Comparison of ENCODE assay signal across 11 cellular contexts in the genomic region with DNA sequence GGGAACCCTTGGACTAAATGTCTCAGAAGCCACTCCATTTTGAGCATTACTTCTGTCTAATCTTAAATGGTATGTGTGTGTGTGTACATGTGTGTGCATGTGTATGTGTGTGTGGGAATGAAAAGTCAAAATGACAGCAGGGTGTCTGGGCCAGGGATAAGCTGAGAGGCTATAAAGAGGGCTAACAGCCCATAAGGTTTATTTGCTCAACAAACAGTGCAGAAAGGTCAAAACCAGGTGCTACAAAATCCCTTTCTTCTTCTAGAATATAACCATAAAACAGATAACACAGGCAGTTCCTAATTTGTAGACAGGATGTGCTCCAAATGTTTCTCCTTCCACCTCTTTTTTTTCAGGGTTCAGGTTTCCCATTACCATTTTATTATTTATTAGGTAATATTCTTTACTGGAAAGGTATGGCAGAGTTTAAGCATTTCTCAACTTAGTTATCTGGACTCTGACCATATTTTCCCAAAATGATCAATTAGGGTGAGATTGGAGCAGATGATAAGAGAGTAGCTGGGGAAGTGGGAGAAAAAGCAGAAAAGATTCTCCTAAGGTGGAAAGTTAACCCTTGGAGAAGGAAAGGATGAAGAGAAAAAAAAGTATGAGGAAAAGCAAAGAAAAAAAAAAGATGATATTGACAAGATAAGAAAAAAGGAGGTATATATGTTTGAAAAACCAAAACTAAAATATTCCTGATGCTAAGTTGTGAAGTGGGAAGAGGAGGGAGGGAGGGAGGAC. TPM values are rescaled to one million over a fixed set of nuclear protein-coding genes. Genes with fewer than 3 reads are reported as not detected.
DNase-seq lines count a peak whose midpoint lies in the region; ATAC-seq, FAIRE-seq and TF ChIP-seq lines count a peak whose summit lies in the region.
"Had no signal": no experiment of that assay in that cellular context is flagged by ENCODE, and none has a peak within 500 bp of the region (broad histone marks: within the 10 kb centered on the region; RNA-seq: fewer than 3 reads in every experiment).

No MANE protein-coding gene starts in this region.

- H3K27me3 ChIP-seq in K562 (ENCODE audit: control insufficient read depth in 2 of 2, insufficient read depth in 2 of 2, low read length in 2 of 2): no peaks in the 10 kb centered on the region

- H3K4me1 ChIP-seq in K562 (replicated peaks in 1 of 2; ENCODE audit: control insufficient read depth in 2 of 2, insufficient read depth in 2 of 2, low read length in 2 of 2): peaks cover 0 to 5% of the 10 kb centered on the region in 2 experiments; a peak in 4 of 5 replicates

- no peak overlapping the region for H3K4me3 ChIP-seq in K562

- H3K4me3 Mint-ChIP-seq in HFFc6 (peak overlapping the region; percentile 33), nephron (no peak overlapping the region)

- CTCF ChIA-PET in K562 (lab: Yijun Ruan, JAX; ENCODE audit: low intra/inter-chr PET ratio): no interaction called here

- H3K9me3 ChIP-seq in K562 (replicated peaks; ENCODE audit: control insufficient read depth, insufficient read depth, low read depth, low read length): no peaks in the 10 kb centered on the region

- no peak overlapping the region for H3K9ac ChIP-seq in K562 (ENCODE audit: insufficient read depth in 1 of 2, low read depth in 2 of 2, low read length in 2 of 2)
- H3K9ac ChIP-seq: KMS-11 had no signal

- no peak for TF ChIP-seq RAD21 in K562 (CRISPR knock-in tag; conservative IDR thresholded peaks at IDR 0.05 in 1 of 2, IDR thresholded peaks at IDR 0.05 in 1 of 2)

- H3K79me2 ChIP-seq in K562 (ENCODE audit: control insufficient read depth, insufficient read depth, low read length): peaks cover 3% of the 10 kb centered on the region; the same call in 2 of the 3 replicates

- TF ChIP-seq CTCF in HFFc6 (IDR thresholded peaks at IDR 0.05): no peak
- TF ChIP-seq CTCF in K562 (IDR thresholded peaks at IDR 0.05 in 2 of 3, conservative IDR thresholded peaks at IDR 0.05 in 1 of 3; ENCODE audit: insufficient read depth in 2 of 3, low read depth in 1 of 3, low read length in 3 of 3): no peak
- TF ChIP-seq CTCF in nephron (IDR thresholded peaks at IDR 0.05; ENCODE audit: unreplicated experiment in 3 of 3): no peak

- H3K4me2 ChIP-seq in K562 (ENCODE audit: insufficient read depth, low read length): no peak overlapping the region
- H3K4me2 ChIP-seq: KMS-11 had no signal

- intact Hi-C loops in K562 (cut with micrococcal nuclease): no loop called here

- no peak overlapping the region for H2AFZ ChIP-seq in K562 (ENCODE audit: low read depth, low read length)

- BruUV-seq in K562 (replicated peaks; lab: Mats Ljungman, UMichigan): no TSS peak

- ATAC-seq in K562 (no peak), HG02610 (IDR thresholded peaks at IDR 0.05; ENCODE audit: unreplicated experiment) (no peak), GM18909 (IDR thresholded peaks at IDR 0.05; ENCODE audit: poor library complexity, unreplicated experiment) (no peak)

- peaks cover 44% of the 10 kb centered on the region for H3K36me3 Mint-ChIP-seq in HFFc6 (ENCODE audit: low read depth)
- H3K36me3 Mint-ChIP-seq in nephron (ENCODE audit: low read depth): peaks cover 55% of the 10 kb centered on the region

- peak overlapping the region; percentile 87 for H3K27ac Mint-ChIP-seq in HFFc6
- H3K27ac Mint-ChIP-seq in nephron: peak overlapping the region; percentile 24 to 83 (median 52)

- peaks cover 61% of the 10 kb centered on the region; the same call in 2 of the 3 replicates for H3K36me3 ChIP-seq in K562 (ENCODE audit: control insufficient read depth, insufficient read depth, low read length)

- POLR2A ChIA-PET in K562 (lab: Yijun Ruan, JAX): interaction anchor here (2.1 kb wide), 1 partner anchor 13 kb away, joined by 7 read pairs; no protein-coding TSS in a partner anchor

- peaks cover 3% of the 10 kb centered on the region; the same call in 1 of the 2 replicates for H3K27me3 Mint-ChIP-seq in HFFc6 (ENCODE audit: insufficient read depth)
- peaks cover 3% of the 10 kb centered on the region for H3K27me3 Mint-ChIP-seq in nephron (ENCODE audit: low read depth)

- no peak for TF ChIP-seq POLR2A in K562 (conservative IDR thresholded peaks at IDR 0.05)

- in situ Hi-C loops in K562 (cut with MboI): no loop called here

- H4K20me1 ChIP-seq in K562 (replicated peaks; ENCODE audit: control insufficient read depth, insufficient read depth, low read length): peaks cover 16% of the 10 kb centered on the region; the same call in 1 of the 2 replicates

- peak; percentile 11 for FAIRE-seq in K562 (lab: Jason Lieb, UNC)

- peaks cover 67% of the 10 kb centered on the region for H3K4me1 Mint-ChIP-seq in HFFc6 (ENCODE audit: low read depth)
- H3K4me1 Mint-ChIP-seq in nephron: peaks cover 64% of the 10 kb centered on the region

- DNase-seq in DMS153 treated with DMSO at 0.1 percent for 48 hours (lab: John Stamatoyannopoulos, UW; ENCODE audit: unreplicated experiment): peak; percentile 4
- no peak for DNase-seq in DMS153 (lab: John Stamatoyannopoulos, UW)
- DNase-seq in HFFc6: no peak
- no peak for DNase-seq in K562 (ENCODE audit: extremely low read depth in 1 of 4, low spot score in 3 of 4)
- DNase-seq in foreskin melanocyte: no peak
- DNase-seq: activated CD4-positive, CD25-positive, alpha-beta regulatory T cell treated with anti-CD3 and anti-CD28 coated beads, Interleukin-2, amount 50 U/mL, for 72 hours; mesendoderm had no signal

- TF ChIP-seq EP300 in K562 (IDR thresholded peaks at IDR 0.05; ENCODE audit: low read length): no peak

- H3K27ac ChIP-seq in K562 (ENCODE audit: extremely low read depth, low read depth, low read length): no peak overlapping the region
- H3K27ac ChIP-seq: KMS-11 had no signal

- H3K9me3 Mint-ChIP-seq in HFFc6 (no peaks in the 10 kb centered on the region), nephron (no peaks in the 10 kb centered on the region)

- H3K9me1 ChIP-seq in K562 (ENCODE audit: control insufficient read depth, insufficient read depth, low read length): peaks cover 4% of the 10 kb centered on the region

TF ChIP-seq in K562, 482 proteins besides CTCF, POLR2A, EP300 and RAD21 (continues in another document):
- TF ChIP-seq HMGN3 (IDR thresholded peaks at IDR 0.05; ENCODE audit: borderline replicate concordance, extremely low read depth, insufficient read length, low read depth, low read length) (no peak), COPS2 (conservative IDR thresholded peaks at IDR 0.05) (no peak), ZNF644 (tag; IDR thresholded peaks at IDR 0.05; ENCODE audit: low read depth) (no peak), ZKSCAN3 (CRISPR knock-in tag; IDR thresholded peaks at IDR 0.05) (no peak), TCF15 (CRISPR knock-in tag; IDR thresholded peaks at IDR 0.05) (no peak), TFAM (CRISPR knock-in tag; conservative IDR thresholded peaks at IDR 0.05) (no peak), CTBP1 (IDR thresholded peaks at IDR 0.05; ENCODE audit: borderline replicate concordance) (no peak), ZFP36 (IDR thresholded peaks at IDR 0.05; ENCODE audit: low read depth, low read length, partially characterized antibody) (no peak)

RNA-seq across cellular contexts. Expression of gene B4GALT1, which starts 35.5 kb away (rescaled TPM):
- 100 to 1,000 TPM in 4 of 6 experiments, 10 to 100 TPM in 2; 87.2 to 116 (median 106) TPM for total RNA-seq in HFFc6 (2021; fragmentation: NEBNext Ultra II Directional; extraction: Animal tissue kit (Norgen Biotek cat#: 25700))
- 14.7 and 14.9 TPM in 2 replicates for total RNA-seq in K562 (2011; cell fraction: chromatin; rRNA removed; ENCODE audit: low replicate concordance)
- total RNA-seq in K562 (2011; cell fraction: nucleolus; rRNA removed): 17.9 and 22.7 TPM in 2 replicates
- total RNA-seq in K562 (2011; cell fraction: nucleoplasm; rRNA removed): 32.8 and 52.0 TPM in 2 replicates
- total RNA-seq in K562 (2014; rRNA removed): 7.1 and 8.7 TPM in 2 replicates
- 4.4 and 4.8 TPM in 2 replicates for total RNA-seq in K562 (2014; rRNA removed; fragmentation: Illumina TruSeq; extraction: Trizol)
- total RNA-seq in K562 (2015; rRNA removed; fragmentation: Illumina TruSeq; extraction: Trizol): 3.7 and 4.1 TPM in 2 replicates
- total RNA-seq in K562 (2021): 22.0 and 26.8 TPM in 2 replicates
- 9.6 and 10.1 TPM in 2 replicates for polyA plus RNA-seq in K562 (2011; rRNA removed)
- 13.7 and 14.3 TPM in 2 replicates for polyA plus RNA-seq in K562 (2011; cell fraction: cytosol; rRNA removed)
- 5.3 and 6.6 TPM in 2 replicates for polyA plus RNA-seq in K562 (2011; cell fraction: nucleus; rRNA removed)
- 16.9 and 32.7 TPM in 2 replicates for polyA plus RNA-seq in K562 (2012)
- 21.4 and 23.8 TPM in 2 replicates for polyA plus RNA-seq in K562 (2014; fragmentation: Illumina TruSeq; extraction: Trizol)
- 1 to 10 TPM; 5.2 to 6.0 TPM for polyA plus RNA-seq in K562 (2014; fragmentation: Nextera tagmentation; extraction: Ambion mirVana)
- polyA plus RNA-seq in K562 (2014; rRNA removed): 10.7 and 13.2 TPM in 2 replicates
- polyA minus RNA-seq in K562 (2011; rRNA and poly(A)+ RNA removed): 16.0 and 18.9 TPM in 2 replicates
- polyA minus RNA-seq in K562 (2011; cell fraction: cytosol; rRNA and poly(A)+ RNA removed): 15.1 and 15.4 TPM in 2 replicates
- polyA minus RNA-seq in K562 (2011; cell fraction: nucleus; rRNA and poly(A)+ RNA removed): 3.9 and 4.0 TPM in 2 replicates

RNA-seq across cellular contexts. Expression of gene SMU1, which starts 55.2 kb away (rescaled TPM):
- 10 to 100 TPM; 20.3 to 22.1 (median 21.6) TPM for total RNA-seq in HFFc6 (2021; fragmentation: NEBNext Ultra II Directional; extraction: Animal tissue kit (Norgen Biotek cat#: 25700))
- 8.0 and 11.2 TPM in 2 replicates for total RNA-seq in K562 (2011; cell fraction: chromatin; rRNA removed; ENCODE audit: low replicate concordance)
- 5.5 and 6.1 TPM in 2 replicates for total RNA-seq in K562 (2011; cell fraction: nucleolus; rRNA removed)
- 10.1 and 13.2 TPM in 2 replicates for total RNA-seq in K562 (2011; cell fraction: nucleoplasm; rRNA removed)
- total RNA-seq in K562 (2014; rRNA removed) (16.0 and 17.0 TPM in 2 replicates), K562 (2014; rRNA removed; fragmentation: Illumina TruSeq; extraction: Trizol) (33.4 and 35.9 TPM in 2 replicates), K562 (2015; rRNA removed; fragmentation: Illumina TruSeq; extraction: Trizol) (27.6 and 28.2 TPM in 2 replicates), K562 (2021) (19.1 and 21.7 TPM in 2 replicates)
- polyA plus RNA-seq in K562 (2011; rRNA removed) (15.3 and 20.7 TPM in 2 replicates), K562 (2014; fragmentation: Illumina TruSeq; extraction: Trizol) (16.6 and 17.9 TPM in 2 replicates), K562 (2014; fragmentation: Nextera tagmentation; extraction: Ambion mirVana) (10 to 100 TPM; 20.5 to 23.9 TPM), K562 (2014; rRNA removed) (13.2 and 15.0 TPM in 2 replicates)
- polyA plus RNA-seq in K562 (2011; cell fraction: cytosol; rRNA removed): 6.5 and 9.6 TPM in 2 replicates
- 3.6 and 4.4 TPM in 2 replicates for polyA plus RNA-seq in K562 (2011; cell fraction: nucleus; rRNA removed)
- polyA plus RNA-seq in K562 (2012): 7.4 and 14.3 TPM in 2 replicates
- polyA minus RNA-seq in K562 (2011; rRNA and poly(A)+ RNA removed): 33.3 and 40.4 TPM in 2 replicates
- polyA minus RNA-seq in K562 (2011; cell fraction: cytosol; rRNA and poly(A)+ RNA removed): 10.6 and 16.2 TPM in 2 replicates
- 3.2 and 6.1 TPM in 2 replicates for polyA minus RNA-seq in K562 (2011; cell fraction: nucleus; rRNA and poly(A)+ RNA removed)
